In the genomic region with DNA sequence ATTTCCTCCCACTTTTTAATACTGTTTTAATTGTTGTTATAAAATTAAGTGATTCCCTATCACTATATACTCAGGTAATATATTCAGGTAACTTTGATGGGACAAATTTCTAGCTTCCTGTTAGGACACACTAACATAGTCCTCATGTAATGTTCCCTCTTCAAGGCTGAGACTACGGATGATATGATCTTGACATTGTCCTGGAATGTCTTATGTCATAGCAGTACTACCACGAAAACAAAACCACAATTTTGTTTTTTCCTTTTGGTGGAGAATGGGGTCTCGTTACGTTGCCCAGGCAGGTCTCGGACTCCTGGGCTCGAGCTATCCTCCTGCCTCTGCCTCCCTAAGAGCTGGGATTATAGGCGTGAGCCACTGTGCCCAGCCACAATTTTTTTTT, we compare ENCODE assay signal across 2 cellular contexts.
TF ChIP-seq lines count a peak whose summit lies in the region.

No MANE protein-coding gene starts in this region.

TF ChIP-seq in HepG2, 621 proteins besides CTCF, POLR2A, EP300 and RAD21:
- TF ChIP-seq ZNF776 (CRISPR knock-in tag; IDR thresholded peaks at IDR 0.05) (no peak), KDM2A (CRISPR knock-in tag; IDR thresholded peaks at IDR 0.05; ENCODE audit: borderline replicate concordance, low read depth) (no peak), SMAD3 (CRISPR knock-in tag; IDR thresholded peaks at IDR 0.05) (no peak), SIN3B (IDR thresholded peaks at IDR 0.05; ENCODE audit: low read length) (no peak), CAMTA2 (CRISPR knock-in tag; IDR thresholded peaks at IDR 0.05; ENCODE audit: borderline replicate concordance) (no peak), PHF5A (CRISPR knock-in tag; IDR thresholded peaks at IDR 0.05; ENCODE audit: low read depth, unreplicated experiment) (no peak), RXRA (CRISPR knock-in tag; IDR thresholded peaks at IDR 0.05) (no peak), SMAD1 (CRISPR knock-in tag; IDR thresholded peaks at IDR 0.05; ENCODE audit: borderline replicate concordance, low read depth) (no peak), BRCA1 (CRISPR knock-in tag; IDR thresholded peaks at IDR 0.05) (no peak), NFIC (IDR thresholded peaks at IDR 0.05; ENCODE audit: low read length) (no peak), ZMYM3 (CRISPR knock-in tag; IDR thresholded peaks at IDR 0.05) (no peak), FIP1L1 (IDR thresholded peaks at IDR 0.05; ENCODE audit: borderline replicate concordance, insufficient read depth, low read depth, low read length) (no peak)
- TF ChIP-seq, protein P1, sequence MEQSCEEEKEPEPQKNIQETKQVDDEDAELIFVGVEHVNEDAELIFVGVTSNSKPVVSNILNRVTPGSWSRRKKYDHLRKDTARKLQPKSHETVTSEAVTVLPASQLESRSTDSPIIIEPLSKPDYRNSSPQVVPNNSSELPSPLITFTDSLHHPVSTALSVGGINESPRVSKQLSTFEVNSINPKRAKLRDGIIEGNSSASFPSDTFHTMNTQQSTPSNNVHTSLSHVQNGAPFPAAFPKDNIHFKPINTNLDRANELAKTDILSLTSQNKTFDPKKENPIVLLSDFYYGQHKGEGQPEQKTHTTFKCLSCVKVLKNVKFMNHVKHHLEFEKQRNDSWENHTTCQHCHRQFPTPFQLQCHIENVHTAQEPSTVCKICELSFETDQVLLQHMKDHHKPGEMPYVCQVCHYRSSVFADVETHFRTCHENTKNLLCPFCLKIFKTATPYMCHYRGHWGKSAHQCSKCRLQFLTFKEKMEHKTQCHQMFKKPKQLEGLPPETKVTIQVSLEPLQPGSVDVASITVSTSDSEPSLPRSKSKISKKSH (CRISPR knock-in tag; IDR thresholded peaks at IDR 0.05; ENCODE audit: borderline replicate concordance), result no peak
- TF ChIP-seq, protein P2, sequence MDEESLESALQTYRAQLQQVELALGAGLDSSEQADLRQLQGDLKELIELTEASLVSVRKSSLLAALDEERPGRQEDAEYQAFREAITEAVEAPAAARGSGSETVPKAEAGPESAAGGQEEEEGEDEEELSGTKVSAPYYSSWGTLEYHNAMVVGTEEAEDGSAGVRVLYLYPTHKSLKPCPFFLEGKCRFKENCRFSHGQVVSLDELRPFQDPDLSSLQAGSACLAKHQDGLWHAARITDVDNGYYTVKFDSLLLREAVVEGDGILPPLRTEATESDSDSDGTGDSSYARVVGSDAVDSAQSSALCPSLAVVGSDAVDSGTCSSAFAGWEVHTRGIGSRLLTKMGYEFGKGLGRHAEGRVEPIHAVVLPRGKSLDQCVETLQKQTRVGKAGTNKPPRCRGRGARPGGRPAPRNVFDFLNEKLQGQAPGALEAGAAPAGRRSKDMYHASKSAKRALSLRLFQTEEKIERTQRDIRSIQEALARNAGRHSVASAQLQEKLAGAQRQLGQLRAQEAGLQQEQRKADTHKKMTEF (CRISPR knock-in tag; IDR thresholded peaks at IDR 0.05), result no peak
- TF ChIP-seq, protein P3, sequence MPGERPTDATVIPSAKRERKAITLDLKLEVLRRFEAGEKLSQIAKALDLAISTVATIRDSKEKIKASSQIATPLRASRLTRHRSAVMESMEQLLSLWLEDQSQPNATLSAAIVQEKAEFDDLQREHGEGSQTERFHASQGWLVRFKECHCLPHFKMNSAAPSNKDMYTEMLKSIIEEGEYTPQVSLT (CRISPR knock-in tag; IDR thresholded peaks at IDR 0.05; ENCODE audit: borderline replicate concordance, low read depth), result no peak

TF ChIP-seq in K562, 482 proteins besides CTCF, POLR2A, EP300 and RAD21:
- peak; percentile 26; the same call in 1 of the 2 replicates for TF ChIP-seq JUND (IDR thresholded peaks at IDR 0.05; ENCODE audit: borderline replicate concordance, low read depth, low read length)
- TF ChIP-seq JUND (tag; IDR thresholded peaks at IDR 0.05; ENCODE audit: borderline replicate concordance, low read depth, low read length), result peak; percentile 17; the same call in 1 of the 3 replicates
- TF ChIP-seq TEAD4 (IDR thresholded peaks at IDR 0.05; ENCODE audit: low read length), result peak; percentile 76; the same call in 1 of the 2 replicates
- TF ChIP-seq TEAD4 (CRISPR knock-in tag; IDR thresholded peaks at IDR 0.05; ENCODE audit: borderline replicate concordance), result no peak
- peak; percentile 13 for TF ChIP-seq MEIS2 (IDR thresholded peaks at IDR 0.05; ENCODE audit: partially characterized antibody)
- no peak for TF ChIP-seq POLR3G (IDR thresholded peaks at IDR 0.05; ENCODE audit: extremely low read depth, insufficient read length, insufficient replicate concordance)
- TF ChIP-seq ATF7 (IDR thresholded peaks at IDR 0.05), result peak; percentile 19; the same call in 1 of the 2 replicates
- peak; percentile 69; the same call in 1 of the 2 replicates for TF ChIP-seq ZNF121 (CRISPR knock-in tag; conservative IDR thresholded peaks at IDR 0.05)
- TF ChIP-seq ATF1 (CRISPR knock-in tag; IDR thresholded peaks at IDR 0.05), result no peak
- no peak for TF ChIP-seq ATF1 (tag; IDR thresholded peaks at IDR 0.05)
- no peak for TF ChIP-seq MAZ (CRISPR knock-in tag; conservative IDR thresholded peaks at IDR 0.05 in 1 of 2, IDR thresholded peaks at IDR 0.05 in 1 of 2)
- peak; percentile 25; the same call in 1 of the 2 replicates for TF ChIP-seq ESRRA (IDR thresholded peaks at IDR 0.05; ENCODE audit: borderline replicate concordance, low read depth)
- TF ChIP-seq, protein P4, sequence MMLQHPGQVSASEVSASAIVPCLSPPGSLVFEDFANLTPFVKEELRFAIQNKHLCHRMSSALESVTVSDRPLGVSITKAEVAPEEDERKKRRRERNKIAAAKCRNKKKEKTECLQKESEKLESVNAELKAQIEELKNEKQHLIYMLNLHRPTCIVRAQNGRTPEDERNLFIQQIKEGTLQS (IDR thresholded peaks at IDR 0.05), result peak; percentile 23; the same call in 1 of the 2 replicates
- TF ChIP-seq, protein P4 (CRISPR knock-in tag; conservative IDR thresholded peaks at IDR 0.05), result no peak
- 0 out of 2 replicates have a peak, but pooled peaks have one; percentile 5 for TF ChIP-seq JUN (IDR thresholded peaks at IDR 0.05; ENCODE audit: borderline replicate concordance, low read depth, low read length)
- no peak for TF ChIP-seq JUN (CRISPR knock-in tag; IDR thresholded peaks at IDR 0.05; ENCODE audit: borderline replicate concordance)
- peak; percentile 14; the same call in 1 of the 2 replicates for TF ChIP-seq SOX6 (IDR thresholded peaks at IDR 0.05)
- TF ChIP-seq TEAD1 (CRISPR knock-in tag; IDR thresholded peaks at IDR 0.05), result 0 out of 4 replicates have a peak, but pooled peaks of 1 of the 2 experiments have one; percentile 55
- TF ChIP-seq RUNX1 (IDR thresholded peaks at IDR 0.05; ENCODE audit: low read depth), result no peak
